ENCODE assay signal across 8 cellular contexts in genomic region chr11:12802418-12803085, GRCh38.
DNase-seq lines count a peak whose midpoint lies in the region; ATAC-seq lines count a peak whose summit lies in the region.

No MANE protein-coding gene starts in this region.

- H3K4me1 ChIP-seq in ectodermal cell (ENCODE audit: control insufficient read depth, insufficient read depth, low read length) (peaks cover 54% of the 10 kb centered on the region), mucosa of rectum (ENCODE audit: control insufficient read depth in 2 of 2, insufficient read depth in 2 of 2, low read length in 2 of 2) (peaks cover 15 to 37% of the 10 kb centered on the region in 2 donors)

- H3K9ac ChIP-seq in mucosa of rectum (ENCODE audit: low read depth in 1 of 2, low read length in 2 of 2) = peak overlapping the region in 1 of 2 donors; percentile 45

- DNase-seq in ELR (ENCODE audit: low read depth) (peak; percentile 89), NCI-H2171 treated with DMSO at 0.1 percent for 48 hours (lab: John Stamatoyannopoulos, UW) (peak; percentile 88)

- WGBS in ectodermal cell, 2 experiments = 79 to 80% methylated on average over 16 of the region's 16 CpGs

- H3K36me3 ChIP-seq in ectodermal cell (ENCODE audit: control insufficient read depth, insufficient read depth, low read length) = no peaks in the 10 kb centered on the region
- H3K36me3 ChIP-seq in mucosa of rectum (ENCODE audit: control insufficient read depth in 2 of 2, insufficient read depth in 2 of 2, low read length in 2 of 2) = no peaks in the 10 kb centered on the region

- ATAC-seq in GM21529 (IDR thresholded peaks at IDR 0.05; ENCODE audit: unreplicated experiment) (no peak), HG03139 (IDR thresholded peaks at IDR 0.05; ENCODE audit: unreplicated experiment) (no peak), HG02870 (IDR thresholded peaks at IDR 0.05; ENCODE audit: unreplicated experiment) (no peak), GM19395 (IDR thresholded peaks at IDR 0.05; ENCODE audit: unreplicated experiment) (no peak)

- H3K27me3 ChIP-seq in ectodermal cell (ENCODE audit: control insufficient read depth, insufficient read depth, low read length, poor library complexity, severe bottlenecking) (no peaks in the 10 kb centered on the region), mucosa of rectum (ENCODE audit: control insufficient read depth in 2 of 2, insufficient read depth in 2 of 2, low read length in 2 of 2) (no peaks in the 10 kb centered on the region)

- H3K4me3 ChIP-seq in ectodermal cell (ENCODE audit: insufficient read depth, low read depth, low read length) = no peak overlapping the region
- H3K4me3 ChIP-seq in mucosa of rectum (ENCODE audit: low read length in 2 of 2) = peak overlapping the region in 1 of 2 donors; percentile 26

- peak overlapping the region; percentile 73 for H3K27ac ChIP-seq in ectodermal cell (ENCODE audit: insufficient read depth, low read depth, low read length, poor library complexity, severe bottlenecking)
- H3K27ac ChIP-seq in mucosa of rectum (ENCODE audit: low read depth in 2 of 2, low read length in 2 of 2) = peak overlapping the region; percentile 70 to 76

- H3K9me3 ChIP-seq in ectodermal cell (ENCODE audit: control insufficient read depth, low read length) (no peaks in the 10 kb centered on the region), mucosa of rectum (ENCODE audit: control insufficient read depth in 2 of 2, low read length in 2 of 2) (no peaks in the 10 kb centered on the region)
